Comparison of ENCODE assay signal across 8 cellular contexts in genomic region chr3:130002666-130003598, GRCh38. TPM values are rescaled to one million over a fixed set of nuclear protein-coding genes. Genes with fewer than 3 reads are reported as not detected.
A peak's percentile ranks its signal among the peaks of the same experiment; 100 is the strongest.
DNase-seq lines count a peak whose midpoint lies in the region; ATAC-seq and TF ChIP-seq lines count a peak whose summit lies in the region.
"Not testable (repeated sequence)": the region's sequence is repeated elsewhere in the genome, so short reads cannot be mapped to it uniquely, and the experiment has no call there.

No MANE protein-coding gene starts in this region.

- TF ChIP-seq POLR2A in transverse colon (IDR thresholded peaks at IDR 0.05): not testable (repeated sequence)

- peak; percentile 84 for TF ChIP-seq CTCF in LNCaP clone FGC (IDR thresholded peaks at IDR 0.05; ENCODE audit: control insufficient read depth, extremely low read depth, insufficient read depth)
- peak; percentile 20 to 73 (median 57) for TF ChIP-seq CTCF in transverse colon (IDR thresholded peaks at IDR 0.05)

- H3K36me3 ChIP-seq in SK-N-MC (ENCODE audit: insufficient read depth, low read length); effector memory CD4-positive, alpha-beta T cell (ENCODE audit: control insufficient read depth, insufficient read depth, low read length); skeletal muscle satellite cell (ENCODE audit: insufficient read depth, low read length); transverse colon: not testable (repeated sequence)

- H3K4me3 Mint-ChIP-seq in activated T-cell treated with anti-CD3 and anti-CD28 coated beads, Interleukin-2, amount 50 U/mL, for 4 hours: peak overlapping the region; percentile 74

- H3K9ac ChIP-seq in SK-N-MC (ENCODE audit: insufficient read length) (peak overlapping the region; percentile 53), skeletal muscle satellite cell (ENCODE audit: low read depth, low read length) (peak overlapping the region; percentile 52)

- peak; percentile 63 to 76 for ATAC-seq in activated T-cell treated with anti-CD3 and anti-CD28 coated beads, Interleukin-2, amount 50 U/mL, for 4 hours
- peak; percentile 51 for ATAC-seq in left colon

- WGBS in transverse colon (ENCODE audit: low coverage in 1 of 2), 2 donors: 49% methylated on average over 7 of the region's 86 CpGs; no CpG with 5 or more reads in 1 of the 2 donors

- not testable (repeated sequence) for H3K4me1 ChIP-seq in effector memory CD4-positive, alpha-beta T cell (ENCODE audit: control insufficient read depth, insufficient read depth, low read length, poor library complexity, severe bottlenecking); skeletal muscle satellite cell (ENCODE audit: control insufficient read depth, insufficient read depth, low read length); transverse colon

- in situ Hi-C loops in transverse colon (cut with MboI; ENCODE audit: low pct_ligation_motif_present in 1 of 4, low pct_unique_long_range_greater_than_20kb in 1 of 4, low sequenced_read_pairs in 3 of 4): not testable (repeated sequence)

- H3K4me2 ChIP-seq in skeletal muscle satellite cell (ENCODE audit: low read length): peak overlapping the region; percentile 82

- H3K4me3 ChIP-seq in LNCaP clone FGC (ENCODE audit: low read depth, low read length): peak overlapping the region; percentile 43
- H3K4me3 ChIP-seq in SK-N-MC: peak overlapping the region; percentile 80
- H3K4me3 ChIP-seq in effector memory CD4-positive, alpha-beta T cell (ENCODE audit: insufficient read depth, low read depth, low read length, poor library complexity, severe bottlenecking): peak overlapping the region; percentile 44
- peak overlapping the region; percentile 69 for H3K4me3 ChIP-seq in skeletal muscle satellite cell (ENCODE audit: low read length)
- peak overlapping the region; percentile 38 to 65 (median 44) for H3K4me3 ChIP-seq in transverse colon

- H3K9me3 Mint-ChIP-seq in activated T-cell treated with anti-CD3 and anti-CD28 coated beads, Interleukin-2, amount 50 U/mL, for 4 hours: not testable (repeated sequence)

- TF ChIP-seq EP300 in transverse colon (IDR thresholded peaks at IDR 0.05; ENCODE audit: low read depth): not testable (repeated sequence)

- peaks cover 47% of the 10 kb centered on the region for H3K27me3 Mint-ChIP-seq in activated T-cell treated with anti-CD3 and anti-CD28 coated beads, Interleukin-2, amount 50 U/mL, for 4 hours (ENCODE audit: low read depth)

- H3K9me3 ChIP-seq in SK-N-MC (ENCODE audit: low read depth, low read length); effector memory CD4-positive, alpha-beta T cell (ENCODE audit: control insufficient read depth, low read length); skeletal muscle satellite cell (replicated peaks; ENCODE audit: low read length); transverse colon: not testable (repeated sequence)

- not testable (repeated sequence) for H3K4me1 Mint-ChIP-seq in activated T-cell treated with anti-CD3 and anti-CD28 coated beads, Interleukin-2, amount 50 U/mL, for 4 hours (ENCODE audit: low read depth)

- H3K36me3 Mint-ChIP-seq in activated T-cell treated with anti-CD3 and anti-CD28 coated beads, Interleukin-2, amount 50 U/mL, for 4 hours (ENCODE audit: insufficient read depth): not testable (repeated sequence)

- intact Hi-C loops in left colon (cut with DNase I, micrococcal nuclease); transverse colon (cut with DNase I; ENCODE audit: low total_unique reads): not testable (repeated sequence)

- peak; percentile 59 for DNase-seq in Daoy (ENCODE audit: low read depth)
- not testable (repeated sequence) for DNase-seq in LNCaP clone FGC (ENCODE audit: low read depth); SK-N-MC (ENCODE audit: low read depth, low spot score)
- peak; percentile 65 for DNase-seq in activated T-cell treated with anti-CD3 and anti-CD28 coated beads, Interleukin-2, amount 50 U/mL, for 4 hours
- DNase-seq in effector memory CD4-positive, alpha-beta T cell: peak; percentile 36 to 39 (median 37)
- DNase-seq in left colon: peak in 1 of 2 donors; percentile 62
- DNase-seq in transverse colon: peak; percentile 63

- H3K27me3 ChIP-seq in effector memory CD4-positive, alpha-beta T cell (replicated peaks; ENCODE audit: control insufficient read depth, insufficient read depth, low read length, poor library complexity, severe bottlenecking); skeletal muscle satellite cell (ENCODE audit: control insufficient read depth, insufficient read depth, low read length); transverse colon: not testable (repeated sequence)

- H3K27ac ChIP-seq in SK-N-MC; effector memory CD4-positive, alpha-beta T cell (ENCODE audit: insufficient read depth, low read length, poor library complexity, severe bottlenecking): not testable (repeated sequence)
- H3K27ac ChIP-seq in transverse colon: peak overlapping the region in 1 of 4 donors; percentile 22

RNA-seq across cellular contexts. Expression of gene TRH, which starts 28.4 kb away (rescaled TPM):
- not detected in 2 replicates for total RNA-seq in Daoy (2014; rRNA removed; shearing (Covaris generic))
- total RNA-seq in activated T-cell treated with anti-CD3 and anti-CD28 coated beads, Interleukin-2, amount 50 U/mL, for 4 hours: not detected
- total RNA-seq in left colon (not detected), transverse colon (not detected)
- total RNA-seq in skeletal muscle satellite cell (2012; rRNA removed): not detected in 2 replicates
